Comparison of ENCODE assay signal across 8 cellular contexts in genomic region chr5:115168829-115169391, GRCh38. TPM values are rescaled to one million over a fixed set of nuclear protein-coding genes. Genes with fewer than 3 reads are reported as not detected.
DNase-seq lines count a peak whose midpoint lies in the region; ATAC-seq and TF ChIP-seq lines count a peak whose summit lies in the region.

No MANE protein-coding gene starts in this region.

- DNase-seq in stimulated activated naive CD8-positive, alpha-beta T cell treated with anti-CD3 and anti-CD28 coated beads, Interleukin-15, Interleukin-2, amounts not matched to agents 100 U/mL and 50 U/mL, for 24 hours = no peak
- DNase-seq in NCI-H1105 (lab: John Stamatoyannopoulos, UW) (peak; percentile 9), mammary epithelial cell (peak; percentile 8), lower leg skin (ENCODE audit: low spot score in 2 of 2) (no peak), type B pancreatic cell (ENCODE audit: extremely low spot score, unreplicated experiment) (no peak), inferior parietal cortex (ENCODE audit: extremely low spot score) (no peak)

- H3K9me3 ChIP-seq in mammary epithelial cell (replicated peaks; ENCODE audit: insufficient read depth, low read length) = peaks cover 7% of the 10 kb centered on the region

- H3K4me3 ChIP-seq in mammary epithelial cell (replicated peaks in 1 of 3; ENCODE audit: insufficient read depth in 1 of 3, low read depth in 2 of 3, low read length in 3 of 3) (peak overlapping the region; percentile 83 to 99 (median 97)), lower leg skin (ENCODE audit: low read depth, poor library complexity, severe bottlenecking) (peak overlapping the region; percentile 63)

- BruUV-seq in mammary epithelial cell (replicated peaks; lab: Mats Ljungman, UMichigan) = no TSS peak

- H3K27me3 ChIP-seq in mammary epithelial cell (ENCODE audit: insufficient read depth, low read length) = peaks cover 5% of the 10 kb centered on the region

- no peaks in the 10 kb centered on the region for H4K20me1 ChIP-seq in mammary epithelial cell (ENCODE audit: insufficient read depth, low read length)

- peak overlapping the region; percentile 68 for H3K27ac ChIP-seq in mammary epithelial cell (ENCODE audit: insufficient read depth, low read depth, low read length)

- dilution Hi-C loops in mammary epithelial cell (cut with HindIII; ENCODE audit: low sequenced_read_pairs) = no loop called here

- peaks cover 17% of the 10 kb centered on the region for H3K4me1 ChIP-seq in mammary epithelial cell (ENCODE audit: insufficient read depth, low read length)

- TF ChIP-seq POLR2A in lower leg skin (IDR thresholded peaks at IDR 0.05) = no peak

- H3K27me3 Mint-ChIP-seq in stimulated activated naive CD8-positive, alpha-beta T cell treated with anti-CD3 and anti-CD28 coated beads, Interleukin-15, Interleukin-2, amounts not matched to agents 100 ng/mL and 50 ng/mL, for 24 hours = peaks cover 67% of the 10 kb centered on the region
- H3K27me3 Mint-ChIP-seq in type B pancreatic cell = peaks cover 48% of the 10 kb centered on the region

- peak overlapping the region; percentile 66 for H3K9ac ChIP-seq in mammary epithelial cell (ENCODE audit: insufficient read depth, low read length)

- CTCF ChIA-PET in mammary epithelial cell (lab: Charles Lee; ENCODE audit: low non-redundant PET) = no interaction called here

- peaks cover 8% of the 10 kb centered on the region for H3K4me1 Mint-ChIP-seq in stimulated activated naive CD8-positive, alpha-beta T cell treated with anti-CD3 and anti-CD28 coated beads, Interleukin-15, Interleukin-2, amounts not matched to agents 100 ng/mL and 50 ng/mL, for 24 hours (ENCODE audit: low read depth)
- H3K4me1 Mint-ChIP-seq in type B pancreatic cell (ENCODE audit: unreplicated experiment) = no peaks in the 10 kb centered on the region

- no peak for ATAC-seq in stimulated activated naive CD8-positive, alpha-beta T cell treated with anti-CD3 and anti-CD28 coated beads, Interleukin-15, Interleukin-2, amounts not matched to agents 100 U/mL and 50 U/mL, for 24 hours
- no peak for ATAC-seq in HG03520 (IDR thresholded peaks at IDR 0.05; ENCODE audit: unreplicated experiment)

- WGBS in mammary epithelial cell (ENCODE audit: low coverage, missing lambda C conversion rate) = 37% methylated on average over 6 of the region's 31 CpGs
- 2% methylated on average over 24 to 28 of the region's 31 CpGs for WGBS in lower leg skin, 2 donors

- peak overlapping the region; percentile 100 for H2AFZ ChIP-seq in mammary epithelial cell (ENCODE audit: low read depth, low read length)

- in situ Hi-C loops in mammary epithelial cell (cut with MboI; ENCODE audit: low sequenced_read_pairs in 2 of 2) = no loop called here

- H3K79me2 ChIP-seq in mammary epithelial cell (ENCODE audit: insufficient read depth, low read length) = no peaks in the 10 kb centered on the region

- peak overlapping the region; percentile 84 for H3K4me3 Mint-ChIP-seq in stimulated activated naive CD8-positive, alpha-beta T cell treated with anti-CD3 and anti-CD28 coated beads, Interleukin-15, Interleukin-2, amounts not matched to agents 100 ng/mL and 50 ng/mL, for 24 hours
- peak overlapping the region; percentile 89 for H3K4me3 Mint-ChIP-seq in type B pancreatic cell

- no peak overlapping the region for H3K27ac Mint-ChIP-seq in stimulated activated naive CD8-positive, alpha-beta T cell treated with anti-CD3 and anti-CD28 coated beads, Interleukin-15, Interleukin-2, amounts not matched to agents 100 ng/mL and 50 ng/mL, for 24 hours
- H3K27ac Mint-ChIP-seq in type B pancreatic cell = peak overlapping the region; percentile 70

- H3K36me3 ChIP-seq in mammary epithelial cell (ENCODE audit: insufficient read depth, low read length) = no peaks in the 10 kb centered on the region

- peaks cover 10% of the 10 kb centered on the region for H3K9me3 Mint-ChIP-seq in stimulated activated naive CD8-positive, alpha-beta T cell treated with anti-CD3 and anti-CD28 coated beads, Interleukin-15, Interleukin-2, amounts not matched to agents 100 ng/mL and 50 ng/mL, for 24 hours
- H3K9me3 Mint-ChIP-seq in type B pancreatic cell = peaks cover 6% of the 10 kb centered on the region

- peaks cover 5% of the 10 kb centered on the region for H3K36me3 Mint-ChIP-seq in stimulated activated naive CD8-positive, alpha-beta T cell treated with anti-CD3 and anti-CD28 coated beads, Interleukin-15, Interleukin-2, amounts not matched to agents 100 ng/mL and 50 ng/mL, for 24 hours (ENCODE audit: low read depth)
- H3K36me3 Mint-ChIP-seq in type B pancreatic cell = peaks cover 19% of the 10 kb centered on the region

- H3K4me2 ChIP-seq in mammary epithelial cell (ENCODE audit: insufficient read depth, low read depth, low read length) = peak overlapping the region; percentile 100

- TF ChIP-seq CTCF in mammary epithelial cell (conservative IDR thresholded peaks at IDR 0.05 in 1 of 2, IDR thresholded peaks at IDR 0.05 in 1 of 2; ENCODE audit: extremely low read depth in 1 of 2, insufficient read depth in 1 of 2, low read depth in 1 of 2, low read length in 2 of 2) (no peak), lower leg skin (IDR thresholded peaks at IDR 0.05) (no peak), type B pancreatic cell (conservative IDR thresholded peaks at IDR 0.05) (no peak)

- intact Hi-C loops in mammary epithelial cell (cut with micrococcal nuclease) = loop anchor here (1.0 to 2.0 kb wide), 2 partner anchors 71 to 74 kb away; no protein-coding TSS in a partner anchor
- intact Hi-C loops in lower leg skin (cut with DNase I; ENCODE audit: low total_unique reads) = no loop called here

RNA-seq across cellular contexts. Expression of gene TRIM36, which starts 0.8 kb away (rescaled TPM):
- 1 to 10 TPM; 2.8 to 6.1 TPM for total RNA-seq in mammary epithelial cell
- 3.5 TPM for polyA plus RNA-seq in mammary epithelial cell
- polyA minus RNA-seq in mammary epithelial cell = 10.0 TPM
- total RNA-seq in lower leg skin = 1 to 10 TPM in 3 of 4 donors, under 1 TPM in 1; 0.72 to 1.9 (median 1.5) TPM
- total RNA-seq in type B pancreatic cell (ENCODE audit: low replicate concordance) = 14.1 and 55.2 TPM in 2 replicates

Comparison
In these comparisons a context has a peak if more than half of its experiments do, and no peak if none do; other contexts are left out.
1. DNase-seq: peak in NCI-H1105 (single experiment) and mammary epithelial cell (single experiment); none in stimulated activated naive CD8-positive, alpha-beta T cell treated with anti-CD3 and anti-CD28 coated beads, Interleukin-15, Interleukin-2, amounts not matched to agents 100 U/mL and 50 U/mL, for 24 hours (single experiment), lower leg skin (0 of 2), type B pancreatic cell (single experiment) and inferior parietal cortex (single experiment).